Comparison of ENCODE assay signal across 1 cellular context in genomic region chr16:89871895-89872294, GRCh38.
A peak's percentile ranks its signal among the peaks of the same experiment; 100 is the strongest.
TF ChIP-seq lines count a peak whose summit lies in the region.

No MANE protein-coding gene starts in this region.

TF ChIP-seq in HepG2, 621 proteins besides CTCF, POLR2A, EP300 and RAD21:
- TF ChIP-seq ZNF430 (CRISPR knock-in tag; IDR thresholded peaks at IDR 0.05) = 0 out of 2 replicates have a peak, but pooled peaks have one; percentile 35
- no peak for TF ChIP-seq ZNF891 (CRISPR knock-in tag; IDR thresholded peaks at IDR 0.05)
- TF ChIP-seq ZBTB42 (CRISPR knock-in tag; IDR thresholded peaks at IDR 0.05) = no peak
- TF ChIP-seq ATF2 (CRISPR knock-in tag; IDR thresholded peaks at IDR 0.05) = no peak
- TF ChIP-seq ZNF768 (CRISPR knock-in tag; IDR thresholded peaks at IDR 0.05) = peak; percentile 78; the same call in 1 of the 2 replicates
- TF ChIP-seq MEIS1 (CRISPR knock-in tag; IDR thresholded peaks at IDR 0.05; ENCODE audit: borderline replicate concordance) = no peak
- TF ChIP-seq NKX3-1 (CRISPR knock-in tag; IDR thresholded peaks at IDR 0.05) = 0 out of 2 replicates have a peak, but pooled peaks have one; percentile 45
- no peak; the same call in 1 of the 2 replicates for TF ChIP-seq POLR2AphosphoS5 (IDR thresholded peaks at IDR 0.05; ENCODE audit: low read depth, low read length)
- TF ChIP-seq ZMAT5 (CRISPR knock-in tag; IDR thresholded peaks at IDR 0.05; ENCODE audit: borderline replicate concordance, low read depth) = no peak
- TF ChIP-seq ZBTB7A (CRISPR knock-in tag; IDR thresholded peaks at IDR 0.05) = no peak
- peak; percentile 14; the same call in 1 of the 2 replicates for TF ChIP-seq SP4 (CRISPR knock-in tag; IDR thresholded peaks at IDR 0.05)
- peak; percentile 4; the same call in 1 of the 2 replicates for TF ChIP-seq BORCS8-MEF2B (CRISPR knock-in tag; IDR thresholded peaks at IDR 0.05)
